Comparison of ENCODE assay signal across 22 cellular contexts in genomic region chr5:180469866-180470265, GRCh38. TPM values are rescaled to one million over a fixed set of nuclear protein-coding genes. Genes with fewer than 3 reads are reported as not detected.
DNase-seq lines count a peak whose midpoint lies in the region; ATAC-seq, FAIRE-seq and TF ChIP-seq lines count a peak whose summit lies in the region.
"Had no signal": no experiment of that assay in that cellular context is flagged by ENCODE, and none has a peak within 500 bp of the region (broad histone marks: within the 10 kb centered on the region; RNA-seq: fewer than 3 reads in every experiment).

No MANE protein-coding gene starts in this region.

- H3K9me1 ChIP-seq in K562 (ENCODE audit: control insufficient read depth, insufficient read depth, low read length) = no peaks in the 10 kb centered on the region

- BruUV-seq in MCF 10A (replicated peaks; lab: Mats Ljungman, UMichigan) = no TSS peak
- no TSS peak for BruUV-seq in mammary epithelial cell (replicated peaks; lab: Mats Ljungman, UMichigan)
- no TSS peak for BruUV-seq in K562 (replicated peaks; lab: Mats Ljungman, UMichigan)

- peaks cover 18% of the 10 kb centered on the region for H3K4me1 Mint-ChIP-seq in MCF 10A (ENCODE audit: insufficient read depth, unreplicated experiment)
- H3K4me1 Mint-ChIP-seq: B cell had no signal

- H3K4me3 ChIP-seq in mammary epithelial cell (replicated peaks in 1 of 3; ENCODE audit: insufficient read depth in 1 of 3, low read depth in 2 of 3, low read length in 3 of 3) (no peak overlapping the region), HEK293 (ENCODE audit: low read depth, low read length) (no peak overlapping the region), K562 (no peak overlapping the region)
- H3K4me3 ChIP-seq: A549; BLaER1 treated with 17β-estradiol and CSF1 and Interleukin-3, amounts not matched to agents 10 nM and 100 nM had no signal

- no peak overlapping the region for H3K27ac ChIP-seq in mammary epithelial cell (ENCODE audit: insufficient read depth, low read depth, low read length)
- H3K27ac ChIP-seq in HEK293 (ENCODE audit: extremely low read depth, low read depth, low read length) = no peak overlapping the region
- no peak overlapping the region for H3K27ac ChIP-seq in K562 (ENCODE audit: extremely low read depth, low read depth, low read length)
- H3K27ac ChIP-seq: 22Rv1; BLaER1 treated with 17β-estradiol and CSF1 and Interleukin-3, amounts not matched to agents 10 nM and 100 nM; C4-2B had no signal

- H2AFZ ChIP-seq in mammary epithelial cell (ENCODE audit: low read depth, low read length) (no peak overlapping the region), K562 (ENCODE audit: low read depth, low read length) (no peak overlapping the region)

- H3K36me3 ChIP-seq in mammary epithelial cell (ENCODE audit: insufficient read depth, low read length) (no peaks in the 10 kb centered on the region), HEK293 (ENCODE audit: control insufficient read depth in 2 of 2, insufficient read depth in 1 of 2, low read length in 2 of 2) (no peaks in the 10 kb centered on the region), K562 (ENCODE audit: control insufficient read depth, insufficient read depth, low read length) (no peaks in the 10 kb centered on the region)
- H3K36me3 ChIP-seq: BLaER1 treated with 17β-estradiol and CSF1 and Interleukin-3, amounts not matched to agents 10 nM and 100 nM had no signal

- H3K27me3 Mint-ChIP-seq in MCF 10A (ENCODE audit: insufficient read depth, unreplicated experiment) = no peaks in the 10 kb centered on the region

- 100% methylated on average over 1 of the region's 1 CpG for WGBS in mammary epithelial cell (ENCODE audit: low coverage, missing lambda C conversion rate)
- 7% methylated on average over 1 of the region's 1 CpG for WGBS in K562 (ENCODE audit: insufficient coverage, low coverage, missing lambda C conversion rate)

- H4K20me1 ChIP-seq in mammary epithelial cell (ENCODE audit: insufficient read depth, low read length) (no peaks in the 10 kb centered on the region), K562 (replicated peaks; ENCODE audit: control insufficient read depth, insufficient read depth, low read length) (peaks cover 14% of the 10 kb centered on the region; the same call in 1 of the 2 replicates)

- TF ChIP-seq CTCF in MCF 10A (IDR thresholded peaks at IDR 0.05; ENCODE audit: unreplicated experiment) = no peak
- no peak for TF ChIP-seq CTCF in mammary epithelial cell (conservative IDR thresholded peaks at IDR 0.05 in 1 of 2, IDR thresholded peaks at IDR 0.05 in 1 of 2; ENCODE audit: extremely low read depth in 1 of 2, insufficient read depth in 1 of 2, low read depth in 1 of 2, low read length in 2 of 2)
- no peak for TF ChIP-seq CTCF in HEK293 (tag by site-specific recombination; IDR thresholded peaks at IDR 0.05)
- no peak for TF ChIP-seq CTCF in K562 (IDR thresholded peaks at IDR 0.05 in 2 of 3, conservative IDR thresholded peaks at IDR 0.05 in 1 of 3; ENCODE audit: insufficient read depth in 2 of 3, low read depth in 1 of 3, low read length in 3 of 3)

- FAIRE-seq in K562 (lab: Jason Lieb, UNC) = no peak
- FAIRE-seq: A549, D721Med, G401.6, GM12891, GM19239 had no signal

- POLR2A ChIA-PET in MCF 10A (lab: Yijun Ruan, JAX) (interaction anchor here (0.5 to 5.8 kb wide), 4 partner anchors 153 to 315 kb away, joined by 3 to 37 read pairs (median 4); partner anchors contain the start of gene MAPK9), HEK293 (lab: Yijun Ruan, JAX) (no interaction called here), K562 (lab: Yijun Ruan, JAX) (no interaction called here)

- no peak for DNase-seq in MCF 10A (ENCODE audit: unreplicated experiment)
- no peak for DNase-seq in mammary epithelial cell
- no peak for DNase-seq in K562 (ENCODE audit: extremely low read depth in 1 of 4, low spot score in 3 of 4)
- no peak for DNase-seq in cerebellum (ENCODE audit: low spot score)
- DNase-seq in activated gamma-delta T cell (lab: John Stamatoyannopoulos, UW) = no peak
- DNase-seq: AML-193; Caco-2; Calu3; CD8-positive, alpha-beta T cell; DMS79 treated with DMSO at 0.1 percent for 48 hours; GF-D8 had no signal

- no peak for TF ChIP-seq POLR2A in K562 (conservative IDR thresholded peaks at IDR 0.05)

- dilution Hi-C loops in mammary epithelial cell (cut with HindIII; ENCODE audit: low sequenced_read_pairs) = loop anchor here (5.0 kb wide), 2 partner anchors 77 to 258 kb away; no protein-coding TSS in a partner anchor

- peak overlapping the region; percentile 50 for H3K27ac Mint-ChIP-seq in MCF 10A (ENCODE audit: low read depth, unreplicated experiment)
- H3K27ac Mint-ChIP-seq: B cell; CD4-positive, alpha-beta T cell; CD8-positive, alpha-beta T cell had no signal

- H3K79me2 ChIP-seq in mammary epithelial cell (ENCODE audit: insufficient read depth, low read length) = no peaks in the 10 kb centered on the region
- H3K79me2 ChIP-seq in K562 (ENCODE audit: control insufficient read depth, insufficient read depth, low read length) = no peaks in the 10 kb centered on the region

- no peaks in the 10 kb centered on the region for H3K9me3 ChIP-seq in mammary epithelial cell (replicated peaks; ENCODE audit: insufficient read depth, low read length)
- H3K9me3 ChIP-seq in HEK293 (ENCODE audit: control insufficient read depth, insufficient read depth, low read depth, low read length) = no peaks in the 10 kb centered on the region
- H3K9me3 ChIP-seq in K562 (replicated peaks; ENCODE audit: control insufficient read depth, insufficient read depth, low read depth, low read length) = no peaks in the 10 kb centered on the region
- H3K9me3 ChIP-seq: A549, Caco-2 had no signal

- H3K4me1 ChIP-seq in mammary epithelial cell (ENCODE audit: insufficient read depth, low read length) (no peaks in the 10 kb centered on the region), HEK293 (ENCODE audit: control insufficient read depth, insufficient read depth, low read length) (no peaks in the 10 kb centered on the region), K562 (replicated peaks in 1 of 2; ENCODE audit: control insufficient read depth in 2 of 2, insufficient read depth in 2 of 2, low read length in 2 of 2) (peaks cover 0 to 11% of the 10 kb centered on the region in 2 experiments; a peak in 2 of 5 replicates)
- H3K4me1 ChIP-seq: Caco-2 had no signal

- no peak for ATAC-seq in K562
- ATAC-seq: A549; CD8-positive, alpha-beta T cell had no signal

- no peak for TF ChIP-seq EP300 in K562 (IDR thresholded peaks at IDR 0.05; ENCODE audit: low read length)

- in situ Hi-C loops in mammary epithelial cell (cut with MboI; ENCODE audit: low sequenced_read_pairs in 2 of 2) (loop anchor here in 1 of 2 donors (10.0 kb wide), 1 partner anchor 175 kb away; the partner anchor contains the start of gene MAPK9), K562 (cut with MboI) (no loop called here)

- H3K9me3 Mint-ChIP-seq in MCF 10A (ENCODE audit: unreplicated experiment) = no peaks in the 10 kb centered on the region
- H3K9me3 Mint-ChIP-seq: CD4-positive, alpha-beta T cell; CD8-positive, alpha-beta T cell had no signal

- no peak overlapping the region for H3K4me2 ChIP-seq in mammary epithelial cell (ENCODE audit: insufficient read depth, low read depth, low read length)
- no peak overlapping the region for H3K4me2 ChIP-seq in K562 (ENCODE audit: insufficient read depth, low read length)

- H3K9ac ChIP-seq in mammary epithelial cell (ENCODE audit: insufficient read depth, low read length) = no peak overlapping the region
- H3K9ac ChIP-seq in K562 (ENCODE audit: insufficient read depth in 1 of 2, low read depth in 2 of 2, low read length in 2 of 2) = no peak overlapping the region
- H3K9ac ChIP-seq: BLaER1 treated with 17β-estradiol and CSF1 and Interleukin-3, amounts not matched to agents 10 nM and 100 nM had no signal

- H3K4me3 Mint-ChIP-seq in MCF 10A (ENCODE audit: unreplicated experiment) = no peak overlapping the region
- H3K4me3 Mint-ChIP-seq: B cell; CD4-positive, alpha-beta T cell; CD8-positive, alpha-beta T cell had no signal

- TF ChIP-seq RAD21 in K562 (CRISPR knock-in tag; conservative IDR thresholded peaks at IDR 0.05 in 1 of 2, IDR thresholded peaks at IDR 0.05 in 1 of 2) = no peak

- H3K27me3 ChIP-seq in mammary epithelial cell (ENCODE audit: insufficient read depth, low read length) (no peaks in the 10 kb centered on the region), K562 (ENCODE audit: control insufficient read depth in 2 of 2, insufficient read depth in 2 of 2, low read length in 2 of 2) (peaks cover 6 to 72% of the 10 kb centered on the region in 2 experiments)
- H3K27me3 ChIP-seq: BLaER1 treated with 17β-estradiol and CSF1 and Interleukin-3, amounts not matched to agents 10 nM and 100 nM had no signal

- intact Hi-C loops in MCF 10A (cut with micrococcal nuclease) (loop anchor here (5.0 to 10.0 kb wide), 2 partner anchors 137 to 205 kb away; no protein-coding TSS in a partner anchor), mammary epithelial cell (cut with micrococcal nuclease) (loop anchor here (2.0 kb wide), 2 partner anchors 269 to 343 kb away; no protein-coding TSS in a partner anchor), K562 (cut with micrococcal nuclease) (loop anchor here (2.0 to 5.0 kb wide), 4 partner anchors 137 to 343 kb away; partner anchors contain the start of gene MAPK9)

- CTCF ChIA-PET in MCF 10A (lab: Yijun Ruan, JAX) (interaction anchor here (0.5 to 11.9 kb wide), 21 partner anchors 9 to 441 kb away, joined by 3 to 212 read pairs (median 5); partner anchors contain the start of gene MAPK9), mammary epithelial cell (lab: Charles Lee; ENCODE audit: low non-redundant PET) (no interaction called here), HEK293 (lab: Yijun Ruan, JAX) (interaction anchor here (0.6 to 4.1 kb wide), 5 partner anchors 13 to 344 kb away, joined by 3 to 47 read pairs (median 11); no protein-coding TSS in a partner anchor), K562 (lab: Yijun Ruan, JAX; ENCODE audit: low intra/inter-chr PET ratio) (interaction anchor here (2.3 kb wide), 1 partner anchor 176 kb away, joined by 11 read pairs; no protein-coding TSS in a partner anchor)

- H3K36me3 Mint-ChIP-seq in MCF 10A (ENCODE audit: insufficient read depth, unreplicated experiment) = no peaks in the 10 kb centered on the region
- H3K36me3 Mint-ChIP-seq: CD8-positive, alpha-beta T cell had no signal

RNA-seq across cellular contexts. Expression of gene CNOT6, which starts 24.3 kb away (rescaled TPM):
- total RNA-seq in MCF 10A (2022) (67.0 and 73.1 TPM in 2 replicates), mammary epithelial cell (10 to 100 TPM; 21.0 to 38.7 TPM), K562 (2014; rRNA removed) (10.1 and 10.9 TPM in 2 replicates), K562 (2014; rRNA removed; fragmentation: Illumina TruSeq; extraction: Trizol) (14.0 and 16.2 TPM in 2 replicates), K562 (2015; rRNA removed; fragmentation: Illumina TruSeq; extraction: Trizol) (11.7 and 12.6 TPM in 2 replicates), K562 (2021) (24.4 and 32.4 TPM in 2 replicates), cerebellum (51.7 TPM)
- polyA plus RNA-seq in mammary epithelial cell (16.9 TPM), K562 (2011; rRNA removed) (26.0 and 30.3 TPM in 2 replicates), K562 (2014; fragmentation: Illumina TruSeq; extraction: Trizol) (21.2 and 22.6 TPM in 2 replicates), K562 (2014; fragmentation: Nextera tagmentation; extraction: Ambion mirVana) (1 to 10 TPM; 4.9 to 7.9 TPM), K562 (2014; rRNA removed) (16.1 and 18.5 TPM in 2 replicates)
- polyA minus RNA-seq in mammary epithelial cell = 129 TPM
- 18.3 and 46.1 TPM in 2 replicates for total RNA-seq in K562 (2011; cell fraction: chromatin; rRNA removed; ENCODE audit: low replicate concordance)
- 6.3 and 7.8 TPM in 2 replicates for total RNA-seq in K562 (2011; cell fraction: nucleolus; rRNA removed)
- total RNA-seq in K562 (2011; cell fraction: nucleoplasm; rRNA removed) = 21.6 and 31.5 TPM in 2 replicates
- polyA plus RNA-seq in K562 (2011; cell fraction: cytosol; rRNA removed) = 7.6 and 14.5 TPM in 2 replicates
- polyA plus RNA-seq in K562 (2011; cell fraction: nucleus; rRNA removed) = 11.3 and 11.7 TPM in 2 replicates
- 11.3 and 16.2 TPM in 2 replicates for polyA plus RNA-seq in K562 (2012)
- 38.2 and 39.5 TPM in 2 replicates for polyA minus RNA-seq in K562 (2011; rRNA and poly(A)+ RNA removed)
- 15.0 and 18.5 TPM in 2 replicates for polyA minus RNA-seq in K562 (2011; cell fraction: cytosol; rRNA and poly(A)+ RNA removed)
- polyA minus RNA-seq in K562 (2011; cell fraction: nucleus; rRNA and poly(A)+ RNA removed) = 5.1 and 9.3 TPM in 2 replicates
